Comparison of ENCODE assay signal across 27 cellular contexts in the genomic region with DNA sequence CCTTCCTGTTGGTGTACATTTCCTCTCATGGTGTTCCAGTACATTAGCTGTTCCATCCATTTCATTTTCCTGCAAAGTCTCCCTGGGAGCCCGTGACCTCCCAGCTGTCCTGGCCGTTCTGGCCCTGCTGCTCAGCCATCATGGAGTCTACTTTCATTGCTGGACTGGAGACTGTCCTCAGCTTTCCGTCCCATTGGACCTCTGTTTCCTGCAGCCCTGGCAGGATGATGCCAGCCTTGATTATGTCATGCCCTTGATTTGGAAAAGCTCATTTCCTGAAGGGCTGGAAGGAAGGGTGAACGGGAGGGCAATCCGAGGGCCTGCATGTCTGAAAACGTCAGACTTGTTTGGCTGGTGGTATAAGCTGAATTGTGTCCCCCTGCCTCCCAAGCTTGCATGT.
"Had no signal": no experiment of that assay in that cellular context is flagged by ENCODE, and none has a peak within 500 bp of the region (broad histone marks: within the 10 kb centered on the region; RNA-seq: fewer than 3 reads in every experiment).

No MANE protein-coding gene starts in this region.

- H3K4me1 ChIP-seq: adrenal gland, body of pancreas, esophagus muscularis mucosa, foreskin keratinocyte, gastroesophageal sphincter had no signal

- H3K27ac Mint-ChIP-seq: activated CD4-positive, alpha-beta memory T cell treated with anti-CD3 and anti-CD28 coated beads for 36 hours; activated CD4-positive, alpha-beta T cell treated with anti-CD3 and anti-CD28 coated beads for 36 hours; activated CD4-positive, alpha-beta T cell treated with anti-CD3 and anti-CD28 coated beads, Interleukin-2, amount 10 ng/mL, durations not matched to agents 24 days and 14 days; activated CD8-positive, alpha-beta memory T cell treated with anti-CD3 and anti-CD28 coated beads, Interleukin-2, amount 10 ng/mL, durations not matched to agents 7 days and 5 days; activated CD8-positive, alpha-beta T cell treated with anti-CD3 and anti-CD28 coated beads, Interleukin-2, amount 10 ng/mL, durations not matched to agents 7 days and 5 days; activated naive CD4-positive, alpha-beta T cell treated with anti-CD3 and anti-CD28 coated beads for 36 hours; activated naive CD4-positive, alpha-beta T cell treated with anti-CD3 and anti-CD28 coated beads, Interleukin-2, amount 50 U/mL, for 24 hours; activated naive CD8-positive, alpha-beta T cell treated with anti-CD3 and anti-CD28 coated beads for 36 hours; activated naive CD8-positive, alpha-beta T cell treated with anti-CD3 and anti-CD28 coated beads, Interleukin-2, amount 50 U/mL, for 24 hours; activated T-helper 1 cell treated with anti-CD3 and anti-CD28 coated beads, Interleukin-12 subunit alpha, Interleukin-12 subunit beta, Interleukin-2, Interleukin-4 antibody, amounts not matched to agents 30 ng/mL and 10 ng/mL and 1 ng/mL, durations not matched to agents 14 hours and 24 hours and 36 hours; activated T-helper 2 cell treated with anti-CD3 and anti-CD28 coated beads, Interferon-gamma antibody, Interleukin-2, Interleukin-4, amounts not matched to agents 10 μg/mL and 5 μg/mL and 100 μg/mL, durations not matched to agents 14 hours and 24 hours and 36 hours had no signal

- H3K4me3 Mint-ChIP-seq: activated CD4-positive, alpha-beta memory T cell treated with anti-CD3 and anti-CD28 coated beads for 36 hours; activated CD4-positive, alpha-beta T cell treated with anti-CD3 and anti-CD28 coated beads for 36 hours; activated CD4-positive, alpha-beta T cell treated with anti-CD3 and anti-CD28 coated beads, Interleukin-2, amount 10 ng/mL, durations not matched to agents 24 days and 14 days; activated CD8-positive, alpha-beta memory T cell treated with anti-CD3 and anti-CD28 coated beads, Interleukin-2, amount 10 ng/mL, durations not matched to agents 7 days and 5 days; activated CD8-positive, alpha-beta T cell treated with anti-CD3 and anti-CD28 coated beads, Interleukin-2, amount 10 ng/mL, durations not matched to agents 7 days and 5 days; activated naive CD4-positive, alpha-beta T cell treated with anti-CD3 and anti-CD28 coated beads for 36 hours; activated naive CD4-positive, alpha-beta T cell treated with anti-CD3 and anti-CD28 coated beads, Interleukin-2, amount 50 U/mL, for 24 hours; activated naive CD8-positive, alpha-beta T cell treated with anti-CD3 and anti-CD28 coated beads for 36 hours; activated naive CD8-positive, alpha-beta T cell treated with anti-CD3 and anti-CD28 coated beads, Interleukin-2, amount 50 U/mL, for 24 hours; activated T-helper 1 cell treated with anti-CD3 and anti-CD28 coated beads, Interleukin-12 subunit alpha, Interleukin-12 subunit beta, Interleukin-2, Interleukin-4 antibody, amounts not matched to agents 30 ng/mL and 10 ng/mL and 1 ng/mL, durations not matched to agents 14 hours and 24 hours and 36 hours had no signal

- H3K27me3 ChIP-seq: adrenal gland, body of pancreas, esophagus muscularis mucosa had no signal

- H3K4me1 Mint-ChIP-seq: activated naive CD4-positive, alpha-beta T cell treated with anti-CD3 and anti-CD28 coated beads, Interleukin-2, amount 50 U/mL, for 24 hours had no signal

- H3K36me3 Mint-ChIP-seq: activated CD4-positive, alpha-beta memory T cell treated with anti-CD3 and anti-CD28 coated beads for 36 hours; activated CD8-positive, alpha-beta memory T cell treated with anti-CD3 and anti-CD28 coated beads, Interleukin-2, amount 10 ng/mL, durations not matched to agents 7 days and 5 days; activated naive CD4-positive, alpha-beta T cell treated with anti-CD3 and anti-CD28 coated beads, Interleukin-2, amount 50 U/mL, for 24 hours; activated naive CD8-positive, alpha-beta T cell treated with anti-CD3 and anti-CD28 coated beads for 36 hours had no signal

- H3K9me3 ChIP-seq: adrenal gland, body of pancreas, esophagus muscularis mucosa, gastroesophageal sphincter had no signal

- H3K4me3 ChIP-seq: adrenal gland, body of pancreas, esophagus muscularis mucosa, gastroesophageal sphincter had no signal

- H3K27ac ChIP-seq: adrenal gland, body of pancreas, esophagus muscularis mucosa, foreskin keratinocyte, gastroesophageal sphincter had no signal

- ATAC-seq: activated CD4-positive, alpha-beta T cell treated with anti-CD3 and anti-CD28 coated beads for 36 hours; activated CD8-positive, alpha-beta memory T cell treated with anti-CD3 and anti-CD28 coated beads, Interleukin-2, amount 10 ng/mL, durations not matched to agents 7 days and 5 days; activated CD8-positive, alpha-beta T cell treated with anti-CD3 and anti-CD28 coated beads, Interleukin-2, amount 10 ng/mL, durations not matched to agents 7 days and 5 days; activated naive CD8-positive, alpha-beta T cell treated with anti-CD3 and anti-CD28 coated beads, Interleukin-2, amount 50 U/mL, for 24 hours; body of pancreas; foreskin keratinocyte; gastroesophageal sphincter had no signal

- H3K36me3 ChIP-seq: adrenal gland, esophagus muscularis mucosa, gastroesophageal sphincter had no signal

- DNase-seq: activated CD4-positive, alpha-beta memory T cell treated with anti-CD3 and anti-CD28 coated beads for 36 hours; activated CD4-positive, alpha-beta T cell treated with anti-CD3 and anti-CD28 coated beads for 36 hours; activated CD4-positive, alpha-beta T cell treated with anti-CD3 and anti-CD28 coated beads, Interleukin-2, amount 10 ng/mL, durations not matched to agents 24 days and 14 days; activated CD4-positive, CD25-positive, alpha-beta regulatory T cell; activated CD4-positive, CD25-positive, alpha-beta regulatory T cell treated with anti-CD3 and anti-CD28 coated beads, Interleukin-2, amount 50 U/mL, for 72 hours; activated CD8-positive, alpha-beta memory T cell treated with anti-CD3 and anti-CD28 coated beads, Interleukin-2, amount 10 ng/mL, durations not matched to agents 7 days and 5 days; activated CD8-positive, alpha-beta memory T cell treated with anti-CD3 and anti-CD28 coated beads, Interleukin-2, amount 50 U/mL, for 4 hours; activated CD8-positive, alpha-beta T cell treated with anti-CD3 and anti-CD28 coated beads, Interleukin-2, amount 10 ng/mL, durations not matched to agents 7 days and 5 days; activated effector memory CD4-positive, alpha-beta T cell treated with anti-CD3 and anti-CD28 coated beads, Interleukin-2, amount 50 U/mL, for 16 hours; activated naive CD4-positive, alpha-beta T cell treated with anti-CD3 and anti-CD28 coated beads for 36 hours; activated naive CD8-positive, alpha-beta T cell treated with anti-CD3 and anti-CD28 coated beads for 36 hours; activated naive CD8-positive, alpha-beta T cell treated with anti-CD3 and anti-CD28 coated beads, Interleukin-2, amount 50 U/mL, for 24 hours; activated T-cell treated with anti-CD3 and anti-CD28 coated beads, Interleukin-2, amount 50 U/mL, for 1 hour; activated T-cell treated with anti-CD3 and anti-CD28 coated beads, Interleukin-2, amount 50 U/mL, for 48 hours; adrenal gland; aorta; body of pancreas; cortex of kidney; effector CD8-positive, alpha-beta T cell; erythroblast; T-helper 2 cell had no signal

- H3K9me3 Mint-ChIP-seq: activated CD4-positive, alpha-beta memory T cell treated with anti-CD3 and anti-CD28 coated beads for 36 hours; activated CD4-positive, alpha-beta T cell treated with anti-CD3 and anti-CD28 coated beads, Interleukin-2, amount 10 ng/mL, durations not matched to agents 24 days and 14 days; activated naive CD4-positive, alpha-beta T cell treated with anti-CD3 and anti-CD28 coated beads for 36 hours; activated naive CD8-positive, alpha-beta T cell treated with anti-CD3 and anti-CD28 coated beads for 36 hours; activated naive CD8-positive, alpha-beta T cell treated with anti-CD3 and anti-CD28 coated beads, Interleukin-2, amount 50 U/mL, for 24 hours had no signal
